In the genomic region with DNA sequence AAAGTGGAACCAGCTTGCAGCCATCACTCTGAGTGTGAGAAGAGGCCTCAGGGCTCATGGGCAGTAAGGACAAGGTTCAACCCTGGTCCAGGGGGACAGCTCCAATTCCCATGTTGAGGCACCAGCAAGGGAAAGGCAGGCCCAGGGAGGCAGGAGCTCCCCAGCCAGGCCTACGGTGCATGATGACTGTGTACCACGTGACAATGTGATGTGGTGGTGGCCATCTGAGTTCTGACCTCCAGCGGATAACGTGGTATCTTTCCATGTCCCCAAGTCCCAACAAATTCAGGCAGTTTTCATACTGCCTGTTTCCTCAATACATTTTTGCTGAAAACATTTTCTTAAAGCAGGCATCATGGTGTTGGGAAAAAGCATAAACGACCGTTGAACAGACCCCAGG, we compare ENCODE assay signal across 21 cellular contexts. TPM values are rescaled to one million over a fixed set of nuclear protein-coding genes. Genes with fewer than 3 reads are reported as not detected.
DNase-seq lines count a peak whose midpoint lies in the region; ATAC-seq, FAIRE-seq and TF ChIP-seq lines count a peak whose summit lies in the region.
"Had no signal": no experiment of that assay in that cellular context is flagged by ENCODE, and none has a peak within 500 bp of the region (broad histone marks: within the 10 kb centered on the region; RNA-seq: fewer than 3 reads in every experiment).

No MANE protein-coding gene starts in this region.

- no peak overlapping the region for H3K27ac Mint-ChIP-seq in CD8-positive, alpha-beta T cell
- H3K27ac Mint-ChIP-seq: neural progenitor cell had no signal

- H4K91ac ChIP-seq in IMR-90 (ENCODE audit: insufficient read depth, low read depth, low read length), result peak overlapping the region; percentile 67; the same call in 1 of the 2 replicates

- TF ChIP-seq CTCF in IMR-90 (conservative IDR thresholded peaks at IDR 0.05; ENCODE audit: low read depth, low read length) (no peak), K562 (IDR thresholded peaks at IDR 0.05 in 2 of 3, conservative IDR thresholded peaks at IDR 0.05 in 1 of 3; ENCODE audit: insufficient read depth in 2 of 3, low read depth in 1 of 3, low read length in 3 of 3) (no peak), thoracic aorta (IDR thresholded peaks at IDR 0.05) (no peak)
- TF ChIP-seq CTCF in CD8-positive, alpha-beta T cell (IDR thresholded peaks at IDR 0.05), result no peak

- no peaks in the 10 kb centered on the region for H3K27me3 Mint-ChIP-seq in CD8-positive, alpha-beta T cell (ENCODE audit: low read depth)

- no peak overlapping the region for H3K4me3 Mint-ChIP-seq in CD8-positive, alpha-beta T cell
- H3K4me3 Mint-ChIP-seq: neural progenitor cell had no signal

- H3K4me3 ChIP-seq in IMR-90 (ENCODE audit: insufficient read depth, low read depth, low read length) (no peak overlapping the region), K562 (no peak overlapping the region), muscle layer of colon (ENCODE audit: low read depth in 1 of 2, low read length in 2 of 2) (no peak overlapping the region), thoracic aorta (no peak overlapping the region)
- H3K4me3 ChIP-seq in CD8-positive, alpha-beta T cell (ENCODE audit: low read depth, low read length), result no peak overlapping the region
- H3K4me3 ChIP-seq: neural progenitor cell, SJSA1 had no signal

- no peak for FAIRE-seq in K562 (lab: Jason Lieb, UNC)
- FAIRE-seq: frontal cortex, GM12891 had no signal

- H4K5ac ChIP-seq in IMR-90 (ENCODE audit: low read depth, low read length), result no peak overlapping the region; the same call in 1 of the 2 replicates

- peak overlapping the region; percentile 42 for H3K4ac ChIP-seq in IMR-90 (ENCODE audit: low read depth, low read length)

- H3K36me3 ChIP-seq in IMR-90 (ENCODE audit: control insufficient read depth, insufficient read depth, low read length) (no peaks in the 10 kb centered on the region), K562 (ENCODE audit: control insufficient read depth, insufficient read depth, low read length) (no peaks in the 10 kb centered on the region), muscle layer of colon (ENCODE audit: insufficient read depth, low read length) (no peaks in the 10 kb centered on the region), thoracic aorta (no peaks in the 10 kb centered on the region)
- no peaks in the 10 kb centered on the region for H3K36me3 ChIP-seq in CD8-positive, alpha-beta T cell (ENCODE audit: insufficient read depth, low read length)
- H3K36me3 ChIP-seq: neural progenitor cell, SJSA1, WERI-Rb-1 had no signal

- no peak overlapping the region for H2AK9ac ChIP-seq in IMR-90 (replicated peaks; ENCODE audit: low read depth, low read length, poor library complexity)

- DNase-seq in IMR-90 (no peak), K562 (ENCODE audit: extremely low read depth in 1 of 4, low spot score in 3 of 4) (no peak), thoracic aorta (ENCODE audit: low spot score) (no peak), NCI-H2029 (lab: John Stamatoyannopoulos, UW) (no peak), SIG-M5 (lab: John Stamatoyannopoulos, UW) (no peak)
- no peak for DNase-seq in CD8-positive, alpha-beta T cell
- DNase-seq: amniotic stem cell; DMS79 treated with DMSO at 0.1 percent for 48 hours; kidney glomerular epithelial cell; NCI-H1694 treated with DMSO at 0.1 percent for 48 hours; NCI-H774; PC-3; stimulated activated CD4-positive, alpha-beta T cell treated with anti-CD3 and anti-CD28 coated beads, Interleukin-4, amount 100 ng/mL, for 4 hours; T-helper 2 cell; WERI-Rb-1 had no signal

- H3K4me1 ChIP-seq in IMR-90 (ENCODE audit: control insufficient read depth, insufficient read depth, low read length), result peaks cover 32% of the 10 kb centered on the region
- H3K4me1 ChIP-seq in K562 (replicated peaks in 1 of 2; ENCODE audit: control insufficient read depth in 2 of 2, insufficient read depth in 2 of 2, low read length in 2 of 2), result no peaks in the 10 kb centered on the region
- peaks cover 29% of the 10 kb centered on the region for H3K4me1 ChIP-seq in muscle layer of colon (ENCODE audit: insufficient read depth, low read length)
- peaks cover 14 to 31% of the 10 kb centered on the region in 2 donors for H3K4me1 ChIP-seq in thoracic aorta (ENCODE audit: control insufficient read depth in 1 of 2, low read depth in 2 of 2)
- H3K4me1 ChIP-seq in CD8-positive, alpha-beta T cell (ENCODE audit: insufficient read depth, low read length), result no peaks in the 10 kb centered on the region
- H3K4me1 ChIP-seq: neural progenitor cell had no signal

- peaks cover 15% of the 10 kb centered on the region for H3K4me1 Mint-ChIP-seq in CD8-positive, alpha-beta T cell (ENCODE audit: low read depth)

- POLR2A ChIA-PET in IMR-90 (lab: Charles Lee; ENCODE audit: unreplicated experiment) (no interaction called here), K562 (lab: Yijun Ruan, JAX) (no interaction called here)
- POLR2A ChIA-PET in CD8-positive, alpha-beta T cell (lab: Charles Lee), result no interaction called here

- H3K9me3 Mint-ChIP-seq in CD8-positive, alpha-beta T cell, result no peaks in the 10 kb centered on the region

- peak overlapping the region; percentile 6; the same call in 1 of the 2 replicates for H3K23ac ChIP-seq in IMR-90 (ENCODE audit: low read depth, low read length)

- H3K56ac ChIP-seq in IMR-90 (ENCODE audit: extremely low read depth, insufficient read depth, low read length), result no peak overlapping the region

- 83% methylated on average over 3 of the region's 6 CpGs; no CpG with 5 or more reads in 1 of the 2 experiments for WGBS in IMR-90 (ENCODE audit: extremely low coverage in 2 of 2, insufficient read length in 1 of 2), 2 experiments
- WGBS in K562 (ENCODE audit: insufficient coverage, low coverage, missing lambda C conversion rate), result 29% methylated on average over 5 of the region's 6 CpGs

- TF ChIP-seq POLR2A in IMR-90 (IDR thresholded peaks at IDR 0.05; ENCODE audit: low read depth, low read length) (no peak), K562 (conservative IDR thresholded peaks at IDR 0.05) (no peak)

- peak overlapping the region; percentile 69 for H3K14ac ChIP-seq in IMR-90 (replicated peaks; ENCODE audit: low read depth, low read length)

- H3K9ac ChIP-seq in IMR-90 (ENCODE audit: low read depth, low read length), result no peak overlapping the region
- no peak overlapping the region for H3K9ac ChIP-seq in K562 (ENCODE audit: insufficient read depth in 1 of 2, low read depth in 2 of 2, low read length in 2 of 2)
- no peak overlapping the region for H3K9ac ChIP-seq in muscle layer of colon (ENCODE audit: low read length)
- H3K9ac ChIP-seq: neural progenitor cell had no signal

- BruUV-seq in IMR-90 (replicated peaks; lab: Mats Ljungman, UMichigan) (no TSS peak), K562 (replicated peaks; lab: Mats Ljungman, UMichigan) (no TSS peak)

- no peaks in the 10 kb centered on the region for H3K9me3 ChIP-seq in IMR-90 (ENCODE audit: control insufficient read depth, insufficient read depth, low read length)
- no peaks in the 10 kb centered on the region for H3K9me3 ChIP-seq in K562 (replicated peaks; ENCODE audit: control insufficient read depth, insufficient read depth, low read depth, low read length)
- H3K9me3 ChIP-seq in muscle layer of colon (ENCODE audit: low read length), result no peaks in the 10 kb centered on the region
- no peaks in the 10 kb centered on the region for H3K9me3 ChIP-seq in thoracic aorta
- H3K9me3 ChIP-seq in CD8-positive, alpha-beta T cell (ENCODE audit: low read length), result no peaks in the 10 kb centered on the region
- H3K9me3 ChIP-seq: SJSA1 had no signal

- H2BK20ac ChIP-seq in IMR-90 (ENCODE audit: low read depth, low read length), result peak overlapping the region; percentile 51; the same call in 1 of the 2 replicates

- no peak for TF ChIP-seq EP300 in K562 (IDR thresholded peaks at IDR 0.05; ENCODE audit: low read length)

- H2BK120ac ChIP-seq in IMR-90 (ENCODE audit: low read depth, low read length), result peak overlapping the region; percentile 66; the same call in 1 of the 2 replicates

- H2AFZ ChIP-seq in IMR-90 (replicated peaks; ENCODE audit: low read length, poor library complexity), result peak overlapping the region; percentile 33
- H2AFZ ChIP-seq in K562 (ENCODE audit: low read depth, low read length), result no peak overlapping the region
- H2AFZ ChIP-seq: neural progenitor cell had no signal

- CTCF ChIA-PET in IMR-90 (lab: Yijun Ruan, JAX) (interaction anchor here (1.7 kb wide), 1 partner anchor 28 kb away, joined by 7 read pairs; no protein-coding TSS in a partner anchor), K562 (lab: Yijun Ruan, JAX; ENCODE audit: low intra/inter-chr PET ratio) (no interaction called here)
- CTCF ChIA-PET in CD8-positive, alpha-beta T cell (lab: Charles Lee), result interaction anchor here (1.7 to 5.6 kb wide), 2 partner anchors 25 to 29 kb away, joined by 7 to 46 read pairs; no protein-coding TSS in a partner anchor

- no peaks in the 10 kb centered on the region for H3K36me3 Mint-ChIP-seq in CD8-positive, alpha-beta T cell
- H3K36me3 Mint-ChIP-seq: neural progenitor cell had no signal

- intact Hi-C loops in IMR-90 (cut with micrococcal nuclease), result loop anchor here (2.0 kb wide), 1 partner anchor 25 kb away; no protein-coding TSS in a partner anchor
- intact Hi-C loops in K562 (cut with micrococcal nuclease), result no loop called here
- intact Hi-C loops in CD8-positive, alpha-beta T cell (cut with DNase I, micrococcal nuclease), result no loop called here

- in situ Hi-C loops in IMR-90 (cut with MboI; ENCODE audit: low sequenced_read_pairs) (no loop called here), K562 (cut with MboI) (no loop called here)

- TF ChIP-seq RAD21 in IMR-90 (IDR thresholded peaks at IDR 0.05; ENCODE audit: low read length) (no peak), K562 (CRISPR knock-in tag; conservative IDR thresholded peaks at IDR 0.05 in 1 of 2, IDR thresholded peaks at IDR 0.05 in 1 of 2) (no peak)

- H4K8ac ChIP-seq in IMR-90 (ENCODE audit: low read depth in 2 of 2, low read length in 2 of 2), result peak overlapping the region in 1 of 2 experiments; percentile 80; a peak in 2 of 4 replicates

- peak overlapping the region; percentile 35; the same call in 2 of the 3 replicates for H2BK15ac ChIP-seq in IMR-90 (ENCODE audit: low read depth, low read length)

- H2AK5ac ChIP-seq in IMR-90 (ENCODE audit: low read depth, low read length), result peak overlapping the region; percentile 84

- H3K27ac ChIP-seq in IMR-90 (ENCODE audit: insufficient read depth, low read length), result no peak overlapping the region
- no peak overlapping the region for H3K27ac ChIP-seq in K562 (ENCODE audit: extremely low read depth, low read depth, low read length)
- peak overlapping the region; percentile 26 for H3K27ac ChIP-seq in muscle layer of colon (ENCODE audit: low read depth, low read length)
- H3K27ac ChIP-seq in thoracic aorta, result peak overlapping the region; percentile 91 to 94
- H3K27ac ChIP-seq in CD8-positive, alpha-beta T cell (ENCODE audit: low read depth, low read length), result no peak overlapping the region
- H3K27ac ChIP-seq: neural progenitor cell, SJSA1, WERI-Rb-1 had no signal

- H4K20me1 ChIP-seq in IMR-90 (ENCODE audit: insufficient read depth, low read length), result no peaks in the 10 kb centered on the region
- no peaks in the 10 kb centered on the region for H4K20me1 ChIP-seq in K562 (replicated peaks; ENCODE audit: control insufficient read depth, insufficient read depth, low read length)

- H3K4me2 ChIP-seq in IMR-90 (ENCODE audit: low read depth, low read length) (no peak overlapping the region), K562 (ENCODE audit: insufficient read depth, low read length) (no peak overlapping the region)
- H3K4me2 ChIP-seq: neural progenitor cell had no signal

- no peak overlapping the region for H2BK5ac ChIP-seq in IMR-90 (ENCODE audit: low read depth, low read length, poor library complexity, severe bottlenecking)

- H3K79me1 ChIP-seq in IMR-90 (ENCODE audit: low read depth in 1 of 2, low read length in 2 of 2), result peaks cover 0 to 15% of the 10 kb centered on the region in 2 experiments; a peak in 2 of 4 replicates

- peak overlapping the region; percentile 59 for H3K18ac ChIP-seq in IMR-90 (ENCODE audit: low read depth, low read length)

- H3K9me1 ChIP-seq in IMR-90 (ENCODE audit: insufficient read depth, low read length) (peaks cover 11% of the 10 kb centered on the region), K562 (ENCODE audit: control insufficient read depth, insufficient read depth, low read length) (no peaks in the 10 kb centered on the region)

- no peaks in the 10 kb centered on the region for H3K27me3 ChIP-seq in IMR-90 (ENCODE audit: control insufficient read depth, insufficient read depth, low read length)
- H3K27me3 ChIP-seq in K562 (ENCODE audit: control insufficient read depth in 2 of 2, insufficient read depth in 2 of 2, low read length in 2 of 2), result peaks cover 0 to 32% of the 10 kb centered on the region in 2 experiments; a peak in 2 of 5 replicates
- H3K27me3 ChIP-seq in muscle layer of colon (ENCODE audit: control insufficient read depth in 1 of 2, insufficient read depth in 2 of 2, low read length in 2 of 2), result no peaks in the 10 kb centered on the region
- H3K27me3 ChIP-seq in thoracic aorta (replicated peaks; ENCODE audit: insufficient read depth), result no peaks in the 10 kb centered on the region
- no peaks in the 10 kb centered on the region for H3K27me3 ChIP-seq in CD8-positive, alpha-beta T cell (ENCODE audit: insufficient read depth, low read length)
- H3K27me3 ChIP-seq: neural progenitor cell, SJSA1 had no signal

- H3K79me2 ChIP-seq in K562 (ENCODE audit: control insufficient read depth, insufficient read depth, low read length), result no peaks in the 10 kb centered on the region

- no peak for ATAC-seq in IMR-90 (ENCODE audit: low read depth)
- no peak for ATAC-seq in K562
- no peak for ATAC-seq in thoracic aorta (ENCODE audit: insufficient number of reproducible peaks, low FRiP score, low read depth)
- no peak for ATAC-seq in CD8-positive, alpha-beta T cell

- dilution Hi-C loops in IMR-90 (cut with HindIII; ENCODE audit: low sequenced_read_pairs, unreplicated experiment), result no loop called here

RNA-seq across cellular contexts. Expression of gene COL6A3, which starts 36.1 kb away (rescaled TPM):
- total RNA-seq in IMR-90 (2012; rRNA removed) (1,501 and 1,855 TPM in 2 replicates), K562 (2014; rRNA removed) (1.5 and 2.1 TPM in 2 replicates), K562 (2014; rRNA removed; fragmentation: Illumina TruSeq; extraction: Trizol) (1.6 TPM in 2 replicates), K562 (2015; rRNA removed; fragmentation: Illumina TruSeq; extraction: Trizol) (2.0 and 2.5 TPM in 2 replicates), K562 (2021) (4.1 and 4.3 TPM in 2 replicates), thoracic aorta (100 to 1,000 TPM; 118 to 155 TPM)
- polyA plus RNA-seq in IMR-90 (2012; rRNA removed) (798 and 964 TPM in 2 replicates), K562 (2011; rRNA removed) (0.07 and 0.11 TPM in 2 replicates), K562 (2014; fragmentation: Illumina TruSeq; extraction: Trizol) (2.7 and 2.9 TPM in 2 replicates), K562 (2014; fragmentation: Nextera tagmentation; extraction: Ambion mirVana) (under 1 TPM; 0.39 to 0.48 TPM), K562 (2014; rRNA removed) (1.1 and 2.7 TPM in 2 replicates)
- polyA plus RNA-seq in IMR-90 (2012; cell fraction: cytosol; rRNA removed), result 520 and 674 TPM in 2 replicates
- 700 and 999 TPM in 2 replicates for polyA plus RNA-seq in IMR-90 (2012; cell fraction: nucleus; rRNA removed; ENCODE audit: low replicate concordance)
- 2.5 and 3.2 TPM in 2 replicates for total RNA-seq in K562 (2011; cell fraction: chromatin; rRNA removed; ENCODE audit: low replicate concordance)
- total RNA-seq in K562 (2011; cell fraction: nucleolus; rRNA removed), result 1.7 TPM in 2 replicates
- 2.5 and 3.6 TPM in 2 replicates for total RNA-seq in K562 (2011; cell fraction: nucleoplasm; rRNA removed)
- polyA plus RNA-seq in K562 (2011; cell fraction: cytosol; rRNA removed), result 0.07 and 0.12 TPM in 2 replicates
- 0.37 and 0.55 TPM in 2 replicates for polyA plus RNA-seq in K562 (2011; cell fraction: nucleus; rRNA removed)
- 3.4 and 61.3 TPM in 2 replicates for polyA plus RNA-seq in K562 (2012)
- polyA minus RNA-seq in K562 (2011; rRNA and poly(A)+ RNA removed), result 0.18 and 0.60 TPM in 2 replicates
- 0.91 and 1.4 TPM in 2 replicates for polyA minus RNA-seq in K562 (2011; cell fraction: cytosol; rRNA and poly(A)+ RNA removed)
- 0.13 and 0.56 TPM in 2 replicates for polyA minus RNA-seq in K562 (2011; cell fraction: nucleus; rRNA and poly(A)+ RNA removed)
- 1 to 10 TPM; 1.7 TPM for total RNA-seq in CD8-positive, alpha-beta T cell

RNA-seq across cellular contexts. Expression of gene MLPH, which starts 36.9 kb away (rescaled TPM):
- total RNA-seq in IMR-90 (2012; rRNA removed), result 13.8 and 13.9 TPM in 2 replicates
- 21.6 and 23.7 TPM in 2 replicates for polyA plus RNA-seq in IMR-90 (2012; rRNA removed)
- polyA plus RNA-seq in IMR-90 (2012; cell fraction: cytosol; rRNA removed), result 12.9 and 20.1 TPM in 2 replicates
- polyA plus RNA-seq in IMR-90 (2012; cell fraction: nucleus; rRNA removed; ENCODE audit: low replicate concordance), result 50.9 and 66.0 TPM in 2 replicates
- not detected in 2 replicates for total RNA-seq in K562 (2011; cell fraction: chromatin; rRNA removed; ENCODE audit: low replicate concordance)
- total RNA-seq in K562 (2011; cell fraction: nucleolus; rRNA removed), result not detected in 2 replicates
- total RNA-seq in K562 (2011; cell fraction: nucleoplasm; rRNA removed), result not detected in 2 replicates
- not detected in 2 replicates for total RNA-seq in K562 (2014; rRNA removed)
- total RNA-seq in K562 (2014; rRNA removed; fragmentation: Illumina TruSeq; extraction: Trizol), result not detected in 2 replicates
- total RNA-seq in K562 (2015; rRNA removed; fragmentation: Illumina TruSeq; extraction: Trizol), result not detected in 2 replicates
- total RNA-seq in K562 (2021), result 0.22 and 0.65 TPM in 2 replicates
- not detected in 2 replicates for polyA plus RNA-seq in K562 (2011; rRNA removed)
- not detected in 2 replicates for polyA plus RNA-seq in K562 (2011; cell fraction: cytosol; rRNA removed)
- polyA plus RNA-seq in K562 (2011; cell fraction: nucleus; rRNA removed), result 0.24 TPM in 1 of 2 replicates, not detected in the other
- 0.12 and 0.25 TPM in 2 replicates for polyA plus RNA-seq in K562 (2012)
- polyA plus RNA-seq in K562 (2014; fragmentation: Illumina TruSeq; extraction: Trizol), result not detected in 2 replicates
- polyA plus RNA-seq in K562 (2014; fragmentation: Nextera tagmentation; extraction: Ambion mirVana), result not detected
- polyA plus RNA-seq in K562 (2014; rRNA removed), result not detected in 2 replicates
- not detected in 2 replicates for polyA minus RNA-seq in K562 (2011; rRNA and poly(A)+ RNA removed)
- polyA minus RNA-seq in K562 (2011; cell fraction: cytosol; rRNA and poly(A)+ RNA removed), result not detected in 2 replicates
- polyA minus RNA-seq in K562 (2011; cell fraction: nucleus; rRNA and poly(A)+ RNA removed), result not detected in 2 replicates
- 1 to 10 TPM; 2.0 to 7.4 TPM for total RNA-seq in thoracic aorta
- total RNA-seq in CD8-positive, alpha-beta T cell, result not detected
- total RNA-seq: mononuclear cell had no signal

Comparison
In these comparisons a context has a peak if more than half of its experiments do, and no peak if none do; other contexts are left out.
1. H3K27ac ChIP-seq: peak in muscle layer of colon (single experiment) and thoracic aorta (2 of 2); none in IMR-90 (single experiment), K562 (single experiment) and CD8-positive, alpha-beta T cell (single experiment).
2. RNA of gene COL6A3, which starts 36.1 kb away (total RNA-seq): 1,501 to 1,855 TPM in IMR-90 and 118 to 155 TPM in thoracic aorta; 1.5 to 4.3 TPM in K562 and 1.7 TPM in CD8-positive, alpha-beta T cell; every median in the first group is over 10 times any median in the second.